In the genomic region with DNA sequence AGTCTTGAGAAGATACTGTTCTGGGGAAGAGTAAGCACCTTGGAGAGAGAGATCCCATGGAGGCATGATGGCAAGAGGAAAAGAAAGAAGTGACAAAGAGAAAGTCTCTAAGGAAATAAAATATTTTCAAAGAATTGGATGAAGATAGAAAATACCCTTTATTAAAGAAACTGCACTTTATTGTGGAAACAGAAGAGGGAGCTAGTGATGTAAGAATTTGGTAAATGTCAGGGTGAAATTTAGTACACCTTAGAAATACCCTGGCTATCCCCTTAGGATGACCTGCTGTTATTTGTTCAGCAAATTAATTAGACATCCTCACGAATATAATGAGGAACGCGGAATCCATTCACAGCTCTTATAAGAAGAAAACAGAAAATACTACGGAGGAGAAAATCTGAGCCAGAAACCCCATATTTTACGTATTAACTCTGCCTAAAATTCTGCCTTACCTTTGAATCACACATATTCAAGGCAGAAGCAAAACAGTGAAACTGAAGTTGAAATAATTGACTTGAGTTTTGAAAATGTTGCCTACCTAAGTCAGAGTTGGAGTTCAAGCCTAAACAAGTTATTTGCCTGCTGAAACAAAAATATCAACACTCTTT, we compare ENCODE assay signal across 8 cellular contexts.
DNase-seq lines count a peak whose midpoint lies in the region; ATAC-seq, FAIRE-seq and TF ChIP-seq lines count a peak whose summit lies in the region.

No MANE protein-coding gene starts in this region.

- H3K4me1 ChIP-seq in left ventricle myocardium inferior = no peaks in the 10 kb centered on the region

- no peak for ATAC-seq in HG02642 (IDR thresholded peaks at IDR 0.05; ENCODE audit: poor library complexity, unreplicated experiment)
- ATAC-seq in left cardiac atrium = no peak
- no peak for ATAC-seq in HG03159 (IDR thresholded peaks at IDR 0.05; ENCODE audit: unreplicated experiment)

- intact Hi-C loops in left ventricle myocardium inferior (cut with micrococcal nuclease) (loop anchor here (5.0 kb wide), 1 partner anchor 287 kb away; no protein-coding TSS in a partner anchor), cardiac septum (cut with DNase I) (no loop called here), left cardiac atrium (cut with DNase I) (no loop called here)

- peaks cover 27% of the 10 kb centered on the region for H3K9me3 ChIP-seq in left ventricle myocardium inferior (replicated peaks)

- DNase-seq in left ventricle myocardium inferior (no peak), cardiac septum (ENCODE audit: low spot score) (no peak), RCC 7860 (ENCODE audit: low spot score) (peak; percentile 43), fibroblast of peridontal ligament (ENCODE audit: extremely low read depth) (peak; percentile 67), left cardiac atrium (no peak), HK-2 (ENCODE audit: unreplicated experiment) (no peak)

- peak; percentile 70 for FAIRE-seq in RCC 7860 (lab: Jason Lieb, UNC)

- no peaks in the 10 kb centered on the region for H3K27me3 ChIP-seq in left ventricle myocardium inferior (ENCODE audit: low read depth)

- no peak overlapping the region for H3K27ac ChIP-seq in left ventricle myocardium inferior (replicated peaks)

- H3K36me3 ChIP-seq in left ventricle myocardium inferior = no peaks in the 10 kb centered on the region

- H3K4me3 ChIP-seq in left ventricle myocardium inferior = no peak overlapping the region

- peak; percentile 58 for TF ChIP-seq CTCF in left ventricle myocardium inferior (IDR thresholded peaks at IDR 0.05; ENCODE audit: borderline replicate concordance)

Comparison
In these comparisons a context has a peak if more than half of its experiments do, and no peak if none do; other contexts are left out.
1. DNase-seq: peak in RCC 7860 (single experiment) and fibroblast of peridontal ligament (single experiment); none in left ventricle myocardium inferior (single experiment), cardiac septum (single experiment), left cardiac atrium (single experiment) and HK-2 (single experiment).